In the genomic region with DNA sequence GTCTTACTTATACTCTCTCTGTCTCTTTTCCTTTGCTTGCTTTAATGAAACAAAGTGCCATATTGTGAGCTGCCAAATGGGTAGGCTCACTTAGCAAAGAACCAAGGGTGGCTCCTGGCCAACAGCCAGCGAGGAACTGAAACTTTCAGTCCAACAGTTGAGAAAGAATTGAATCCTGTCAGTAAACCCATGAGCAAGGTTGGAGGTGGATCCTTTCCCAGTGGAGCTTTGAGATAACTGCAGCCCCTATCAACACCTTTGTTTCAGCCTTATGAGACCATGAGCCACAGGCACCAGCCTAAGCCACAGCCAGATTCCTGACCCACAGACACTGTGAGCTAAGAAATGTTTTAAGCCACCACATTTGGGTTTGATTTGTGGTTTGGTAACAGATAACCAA, we compare ENCODE assay signal across 21 cellular contexts.
DNase-seq lines count a peak whose midpoint lies in the region; ATAC-seq and TF ChIP-seq lines count a peak whose summit lies in the region.
"Had no signal": no experiment of that assay in that cellular context is flagged by ENCODE, and none has a peak within 500 bp of the region (broad histone marks: within the 10 kb centered on the region; RNA-seq: fewer than 3 reads in every experiment).

No MANE protein-coding gene starts in this region.

- H3K4me1 ChIP-seq in GM23338 (ENCODE audit: insufficient read depth): no peaks in the 10 kb centered on the region
- H3K4me1 ChIP-seq: upper lobe of left lung had no signal

- intact Hi-C loops in Right ventricle myocardium superior (cut with DNase I): no loop called here

- H3K27me3 ChIP-seq in GM23338 (ENCODE audit: insufficient read depth): no peaks in the 10 kb centered on the region
- H3K27me3 ChIP-seq: ascending aorta, heart right ventricle, upper lobe of left lung had no signal

- ATAC-seq in GM23338: peak; percentile 32; the same call in 2 of the 3 replicates
- no peak for ATAC-seq in Right ventricle myocardium superior (ENCODE audit: poor library complexity)
- ATAC-seq in stimulated activated memory B cell treated with anti-CD40 and anti-IgM and Interleukin-4, amounts not matched to agents 10 μg/mL and 1 μg/mL and 100 μg/mL, for 72 hours: no peak
- ATAC-seq: activated naive CD4-positive, alpha-beta T cell treated with anti-CD3 and anti-CD28 coated beads, Interleukin-2, amount 50 U/mL, for 72 hours; heart right ventricle had no signal

- H3K4me1 Mint-ChIP-seq in GM23338 (no peaks in the 10 kb centered on the region), nephron (peaks cover 38% of the 10 kb centered on the region)
- no peaks in the 10 kb centered on the region for H3K4me1 Mint-ChIP-seq in stimulated activated memory B cell treated with anti-CD40 and anti-IgM and Interleukin-4, amounts not matched to agents 10 μg/mL and 1 μg/mL and 100 μg/mL, for 72 hours

- H3K27ac ChIP-seq in GM23338 (ENCODE audit: low read depth): no peak overlapping the region
- H3K27ac ChIP-seq: ascending aorta, heart right ventricle, upper lobe of left lung had no signal

- H3K36me3 Mint-ChIP-seq in GM23338 (ENCODE audit: low read depth): no peaks in the 10 kb centered on the region
- no peaks in the 10 kb centered on the region for H3K36me3 Mint-ChIP-seq in nephron (ENCODE audit: low read depth)
- H3K36me3 Mint-ChIP-seq in stimulated activated memory B cell treated with anti-CD40 and anti-IgM and Interleukin-4, amounts not matched to agents 10 μg/mL and 1 μg/mL and 100 μg/mL, for 72 hours: no peaks in the 10 kb centered on the region
- H3K36me3 Mint-ChIP-seq: activated naive CD4-positive, alpha-beta T cell treated with anti-CD3 and anti-CD28 coated beads, Interleukin-2, amount 50 U/mL, for 72 hours had no signal

- DNase-seq in GM23338 (ENCODE audit: low spot score) (no peak), SK-MEL-5 (ENCODE audit: low read depth, low spot score) (peak; percentile 21), Right ventricle myocardium superior (peak; percentile 55), glomerular visceral epithelial cell (ENCODE audit: extremely low spot score) (no peak), OCI-M2 (lab: John Stamatoyannopoulos, UW; ENCODE audit: unreplicated experiment) (no peak)
- no peak for DNase-seq in activated CD8-positive, alpha-beta memory T cell treated with anti-CD3 and anti-CD28 coated beads for 24 hours
- DNase-seq: cerebellar nuclear complex; COR-L47; DMS79 treated with DMSO at 0.1 percent for 48 hours; Karpas-422; NCI-H1092; NCI-H187; NCI-H526; stimulated activated CD8-positive, alpha-beta memory T cell treated with anti-CD3 and anti-CD28 coated beads, Interleukin-4, amount 100 ng/mL, for 48 hours; T-helper 2 cell had no signal

- H3K27ac Mint-ChIP-seq in GM23338 (no peak overlapping the region), nephron (peak overlapping the region in 2 of 3 experiments; percentile 37 to 51)
- no peak overlapping the region for H3K27ac Mint-ChIP-seq in stimulated activated memory B cell treated with anti-CD40 and anti-IgM and Interleukin-4, amounts not matched to agents 10 μg/mL and 1 μg/mL and 100 μg/mL, for 72 hours
- H3K27ac Mint-ChIP-seq: activated naive CD4-positive, alpha-beta T cell treated with anti-CD3 and anti-CD28 coated beads, Interleukin-2, amount 50 U/mL, for 72 hours had no signal

- TF ChIP-seq CTCF in GM23338 (conservative IDR thresholded peaks at IDR 0.05; ENCODE audit: low read depth in 2 of 2) (no peak), nephron (IDR thresholded peaks at IDR 0.05; ENCODE audit: unreplicated experiment in 3 of 3) (no peak)

- no peaks in the 10 kb centered on the region for H3F3A ChIP-seq in GM23338 (replicated peaks; ENCODE audit: low read depth)

- H3K79me2 ChIP-seq in GM23338 (replicated peaks; ENCODE audit: insufficient read depth): no peaks in the 10 kb centered on the region

- H2AFZ ChIP-seq in GM23338: peak overlapping the region; percentile 48; the same call in 1 of the 2 replicates

- H3K36me3 ChIP-seq in GM23338 (ENCODE audit: insufficient read depth): no peaks in the 10 kb centered on the region
- H3K36me3 ChIP-seq: ascending aorta, heart right ventricle, upper lobe of left lung had no signal

- H4K20me1 ChIP-seq in GM23338 (replicated peaks; ENCODE audit: insufficient read depth): no peaks in the 10 kb centered on the region

- in situ Hi-C loops in SK-MEL-5 (cut with HindIII; ENCODE audit: low pct_unique_long_range_greater_than_20kb, low sequenced_read_pairs): no loop called here

- H3K9me3 Mint-ChIP-seq in GM23338 (no peaks in the 10 kb centered on the region), nephron (no peaks in the 10 kb centered on the region)
- no peaks in the 10 kb centered on the region for H3K9me3 Mint-ChIP-seq in stimulated activated memory B cell treated with anti-CD40 and anti-IgM and Interleukin-4, amounts not matched to agents 10 μg/mL and 1 μg/mL and 100 μg/mL, for 72 hours

- no peaks in the 10 kb centered on the region; the same call in 1 of the 2 replicates for H3K9me2 ChIP-seq in GM23338 (ENCODE audit: insufficient read depth)

- no peak overlapping the region for H3K4me2 ChIP-seq in GM23338

- H3K27me3 Mint-ChIP-seq in GM23338 (ENCODE audit: insufficient read depth, low read depth, poor library complexity): peaks cover 2% of the 10 kb centered on the region
- H3K27me3 Mint-ChIP-seq in nephron (ENCODE audit: low read depth): no peaks in the 10 kb centered on the region
- H3K27me3 Mint-ChIP-seq in stimulated activated memory B cell treated with anti-CD40 and anti-IgM and Interleukin-4, amounts not matched to agents 10 μg/mL and 1 μg/mL and 100 μg/mL, for 72 hours: no peaks in the 10 kb centered on the region

- H3K4me3 Mint-ChIP-seq in GM23338 (no peak overlapping the region), nephron (no peak overlapping the region)
- H3K4me3 Mint-ChIP-seq in stimulated activated memory B cell treated with anti-CD40 and anti-IgM and Interleukin-4, amounts not matched to agents 10 μg/mL and 1 μg/mL and 100 μg/mL, for 72 hours: no peak overlapping the region

- H3K4me3 ChIP-seq in GM23338: no peak overlapping the region
- H3K4me3 ChIP-seq: ascending aorta, heart right ventricle, upper lobe of left lung had no signal

TF ChIP-seq in GM23338, 12 proteins besides CTCF, POLR2A, EP300 and RAD21 (continues in another document):
- TF ChIP-seq CREB1 (CRISPR knock-in tag; IDR thresholded peaks at IDR 0.05; ENCODE audit: low read depth) (no peak), EZH2phosphoT487 (IDR thresholded peaks at IDR 0.05; ENCODE audit: unreplicated experiment) (no peak), STAT1 (IDR thresholded peaks at IDR 0.05; ENCODE audit: unreplicated experiment) (no peak), ZNF114 (CRISPR knock-in tag; IDR thresholded peaks at IDR 0.05) (no peak)
- TF ChIP-seq, protein P1, sequence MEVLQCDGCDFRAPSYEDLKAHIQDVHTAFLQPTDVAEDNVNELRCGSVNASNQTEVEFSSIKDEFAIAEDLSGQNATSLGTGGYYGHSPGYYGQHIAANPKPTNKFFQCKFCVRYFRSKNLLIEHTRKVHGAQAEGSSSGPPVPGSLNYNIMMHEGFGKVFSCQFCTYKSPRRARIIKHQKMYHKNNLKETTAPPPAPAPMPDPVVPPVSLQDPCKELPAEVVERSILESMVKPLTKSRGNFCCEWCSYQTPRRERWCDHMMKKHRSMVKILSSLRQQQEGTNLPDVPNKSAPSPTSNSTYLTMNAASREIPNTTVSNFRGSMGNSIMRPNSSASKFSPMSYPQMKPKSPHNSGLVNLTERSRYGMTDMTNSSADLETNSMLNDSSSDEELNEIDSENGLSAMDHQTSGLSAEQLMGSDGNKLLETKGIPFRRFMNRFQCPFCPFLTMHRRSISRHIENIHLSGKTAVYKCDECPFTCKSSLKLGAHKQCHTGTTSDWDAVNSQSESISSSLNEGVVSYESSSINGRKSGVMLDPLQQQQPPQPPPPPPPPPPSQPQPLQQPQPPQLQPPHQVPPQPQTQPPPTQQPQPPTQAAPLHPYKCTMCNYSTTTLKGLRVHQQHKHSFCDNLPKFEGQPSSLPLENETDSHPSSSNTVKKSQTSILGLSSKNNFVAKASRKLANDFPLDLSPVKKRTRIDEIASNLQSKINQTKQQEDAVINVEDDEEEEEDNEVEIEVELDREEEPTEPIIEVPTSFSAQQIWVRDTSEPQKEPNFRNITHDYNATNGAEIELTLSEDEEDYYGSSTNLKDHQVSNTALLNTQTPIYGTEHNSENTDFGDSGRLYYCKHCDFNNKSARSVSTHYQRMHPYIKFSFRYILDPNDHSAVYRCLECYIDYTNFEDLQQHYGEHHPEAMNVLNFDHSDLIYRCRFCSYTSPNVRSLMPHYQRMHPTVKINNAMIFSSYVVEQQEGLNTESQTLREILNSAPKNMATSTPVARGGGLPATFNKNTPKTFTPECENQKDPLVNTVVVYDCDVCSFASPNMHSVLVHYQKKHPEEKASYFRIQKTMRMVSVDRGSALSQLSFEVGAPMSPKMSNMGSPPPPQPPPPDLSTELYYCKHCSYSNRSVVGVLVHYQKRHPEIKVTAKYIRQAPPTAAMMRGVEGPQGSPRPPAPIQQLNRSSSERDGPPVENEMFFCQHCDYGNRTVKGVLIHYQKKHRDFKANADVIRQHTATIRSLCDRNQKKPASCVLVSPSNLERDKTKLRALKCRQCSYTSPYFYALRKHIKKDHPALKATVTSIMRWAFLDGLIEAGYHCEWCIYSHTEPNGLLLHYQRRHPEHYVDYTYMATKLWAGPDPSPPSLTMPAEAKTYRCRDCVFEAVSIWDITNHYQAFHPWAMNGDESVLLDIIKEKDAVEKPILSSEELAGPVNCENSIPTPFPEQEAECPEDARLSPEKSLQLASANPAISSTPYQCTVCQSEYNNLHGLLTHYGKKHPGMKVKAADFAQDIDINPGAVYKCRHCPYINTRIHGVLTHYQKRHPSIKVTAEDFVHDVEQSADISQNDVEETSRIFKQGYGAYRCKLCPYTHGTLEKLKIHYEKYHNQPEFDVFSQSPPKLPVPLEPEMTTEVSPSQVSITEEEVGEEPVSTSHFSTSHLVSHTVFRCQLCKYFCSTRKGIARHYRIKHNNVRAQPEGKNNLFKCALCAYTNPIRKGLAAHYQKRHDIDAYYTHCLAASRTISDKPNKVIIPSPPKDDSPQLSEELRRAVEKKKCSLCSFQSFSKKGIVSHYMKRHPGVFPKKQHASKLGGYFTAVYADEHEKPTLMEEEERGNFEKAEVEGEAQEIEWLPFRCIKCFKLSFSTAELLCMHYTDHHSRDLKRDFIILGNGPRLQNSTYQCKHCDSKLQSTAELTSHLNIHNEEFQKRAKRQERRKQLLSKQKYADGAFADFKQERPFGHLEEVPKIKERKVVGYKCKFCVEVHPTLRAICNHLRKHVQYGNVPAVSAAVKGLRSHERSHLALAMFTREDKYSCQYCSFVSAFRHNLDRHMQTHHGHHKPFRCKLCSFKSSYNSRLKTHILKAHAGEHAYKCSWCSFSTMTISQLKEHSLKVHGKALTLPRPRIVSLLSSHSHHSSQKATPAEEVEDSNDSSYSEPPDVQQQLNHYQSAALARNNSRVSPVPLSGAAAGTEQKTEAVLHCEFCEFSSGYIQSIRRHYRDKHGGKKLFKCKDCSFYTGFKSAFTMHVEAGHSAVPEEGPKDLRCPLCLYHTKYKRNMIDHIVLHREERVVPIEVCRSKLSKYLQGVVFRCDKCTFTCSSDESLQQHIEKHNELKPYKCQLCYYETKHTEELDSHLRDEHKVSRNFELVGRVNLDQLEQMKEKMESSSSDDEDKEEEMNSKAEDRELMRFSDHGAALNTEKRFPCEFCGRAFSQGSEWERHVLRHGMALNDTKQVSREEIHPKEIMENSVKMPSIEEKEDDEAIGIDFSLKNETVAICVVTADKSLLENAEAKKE (CRISPR knock-in tag; IDR thresholded peaks at IDR 0.05): no peak

Comparison
In these comparisons a context has a peak if more than half of its experiments do, and no peak if none do; other contexts are left out.
1. DNase-seq: peak in SK-MEL-5 (single experiment) and Right ventricle myocardium superior (single experiment); none in GM23338 (single experiment), glomerular visceral epithelial cell (single experiment), OCI-M2 (single experiment) and activated CD8-positive, alpha-beta memory T cell treated with anti-CD3 and anti-CD28 coated beads for 24 hours (single experiment).
2. H3K27ac Mint-ChIP-seq: peak in nephron (2 of 3); none in GM23338 (single experiment) and stimulated activated memory B cell treated with anti-CD40 and anti-IgM and Interleukin-4, amounts not matched to agents 10 μg/mL and 1 μg/mL and 100 μg/mL, for 72 hours (single experiment).